ENCODE assay signal across 1 cellular context in the genomic region with DNA sequence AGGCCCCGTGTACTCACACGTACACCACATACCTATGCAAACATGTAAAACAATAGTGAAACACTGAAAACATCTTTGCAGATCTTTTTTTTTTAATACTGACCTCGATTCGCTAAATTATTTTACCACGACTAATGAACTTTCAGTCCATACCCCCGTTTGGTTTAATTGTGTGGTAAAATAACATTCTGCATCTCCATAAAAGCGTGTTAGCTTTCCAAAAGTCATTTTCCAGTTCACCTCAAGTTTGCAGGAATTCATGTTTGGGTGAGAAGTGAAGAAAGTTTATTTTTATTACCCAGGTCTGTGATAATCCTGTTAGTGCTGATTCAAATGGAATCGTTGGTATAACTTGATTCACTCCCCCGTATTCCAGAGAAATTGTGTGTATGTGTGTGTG.
TF ChIP-seq lines count a peak whose summit lies in the region.

No MANE protein-coding gene starts in this region.

TF ChIP-seq in SK-N-SH treated with all-trans-retinoic acid at 6 μM for 48 hours, 23 proteins besides CTCF, POLR2A, EP300 and RAD21 (continued from another document):
- TF ChIP-seq, protein P1, sequence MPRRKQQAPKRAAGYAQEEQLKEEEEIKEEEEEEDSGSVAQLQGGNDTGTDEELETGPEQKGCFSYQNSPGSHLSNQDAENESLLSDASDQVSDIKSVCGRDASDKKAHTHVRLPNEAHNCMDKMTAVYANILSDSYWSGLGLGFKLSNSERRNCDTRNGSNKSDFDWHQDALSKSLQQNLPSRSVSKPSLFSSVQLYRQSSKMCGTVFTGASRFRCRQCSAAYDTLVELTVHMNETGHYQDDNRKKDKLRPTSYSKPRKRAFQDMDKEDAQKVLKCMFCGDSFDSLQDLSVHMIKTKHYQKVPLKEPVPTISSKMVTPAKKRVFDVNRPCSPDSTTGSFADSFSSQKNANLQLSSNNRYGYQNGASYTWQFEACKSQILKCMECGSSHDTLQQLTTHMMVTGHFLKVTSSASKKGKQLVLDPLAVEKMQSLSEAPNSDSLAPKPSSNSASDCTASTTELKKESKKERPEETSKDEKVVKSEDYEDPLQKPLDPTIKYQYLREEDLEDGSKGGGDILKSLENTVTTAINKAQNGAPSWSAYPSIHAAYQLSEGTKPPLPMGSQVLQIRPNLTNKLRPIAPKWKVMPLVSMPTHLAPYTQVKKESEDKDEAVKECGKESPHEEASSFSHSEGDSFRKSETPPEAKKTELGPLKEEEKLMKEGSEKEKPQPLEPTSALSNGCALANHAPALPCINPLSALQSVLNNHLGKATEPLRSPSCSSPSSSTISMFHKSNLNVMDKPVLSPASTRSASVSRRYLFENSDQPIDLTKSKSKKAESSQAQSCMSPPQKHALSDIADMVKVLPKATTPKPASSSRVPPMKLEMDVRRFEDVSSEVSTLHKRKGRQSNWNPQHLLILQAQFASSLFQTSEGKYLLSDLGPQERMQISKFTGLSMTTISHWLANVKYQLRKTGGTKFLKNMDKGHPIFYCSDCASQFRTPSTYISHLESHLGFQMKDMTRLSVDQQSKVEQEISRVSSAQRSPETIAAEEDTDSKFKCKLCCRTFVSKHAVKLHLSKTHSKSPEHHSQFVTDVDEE (CRISPR knock-in tag; IDR thresholded peaks at IDR 0.05), result no peak
- TF ChIP-seq TOX (CRISPR knock-in tag; IDR thresholded peaks at IDR 0.05; ENCODE audit: borderline replicate concordance) (no peak), BACH2 (CRISPR knock-in tag; IDR thresholded peaks at IDR 0.05; ENCODE audit: borderline replicate concordance) (no peak), ZFP30 (CRISPR knock-in tag; IDR thresholded peaks at IDR 0.05) (no peak), TCF4 (CRISPR knock-in tag; IDR thresholded peaks at IDR 0.05; ENCODE audit: borderline replicate concordance) (no peak), SNAI2 (CRISPR knock-in tag; IDR thresholded peaks at IDR 0.05) (no peak)
- TF ChIP-seq, protein P2, sequence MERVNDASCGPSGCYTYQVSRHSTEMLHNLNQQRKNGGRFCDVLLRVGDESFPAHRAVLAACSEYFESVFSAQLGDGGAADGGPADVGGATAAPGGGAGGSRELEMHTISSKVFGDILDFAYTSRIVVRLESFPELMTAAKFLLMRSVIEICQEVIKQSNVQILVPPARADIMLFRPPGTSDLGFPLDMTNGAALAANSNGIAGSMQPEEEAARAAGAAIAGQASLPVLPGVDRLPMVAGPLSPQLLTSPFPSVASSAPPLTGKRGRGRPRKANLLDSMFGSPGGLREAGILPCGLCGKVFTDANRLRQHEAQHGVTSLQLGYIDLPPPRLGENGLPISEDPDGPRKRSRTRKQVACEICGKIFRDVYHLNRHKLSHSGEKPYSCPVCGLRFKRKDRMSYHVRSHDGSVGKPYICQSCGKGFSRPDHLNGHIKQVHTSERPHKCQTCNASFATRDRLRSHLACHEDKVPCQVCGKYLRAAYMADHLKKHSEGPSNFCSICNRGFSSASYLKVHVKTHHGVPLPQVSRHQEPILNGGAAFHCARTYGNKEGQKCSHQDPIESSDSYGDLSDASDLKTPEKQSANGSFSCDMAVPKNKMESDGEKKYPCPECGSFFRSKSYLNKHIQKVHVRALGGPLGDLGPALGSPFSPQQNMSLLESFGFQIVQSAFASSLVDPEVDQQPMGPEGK (CRISPR knock-in tag; IDR thresholded peaks at IDR 0.05; ENCODE audit: borderline replicate concordance), result no peak
- TF ChIP-seq, protein P3, sequence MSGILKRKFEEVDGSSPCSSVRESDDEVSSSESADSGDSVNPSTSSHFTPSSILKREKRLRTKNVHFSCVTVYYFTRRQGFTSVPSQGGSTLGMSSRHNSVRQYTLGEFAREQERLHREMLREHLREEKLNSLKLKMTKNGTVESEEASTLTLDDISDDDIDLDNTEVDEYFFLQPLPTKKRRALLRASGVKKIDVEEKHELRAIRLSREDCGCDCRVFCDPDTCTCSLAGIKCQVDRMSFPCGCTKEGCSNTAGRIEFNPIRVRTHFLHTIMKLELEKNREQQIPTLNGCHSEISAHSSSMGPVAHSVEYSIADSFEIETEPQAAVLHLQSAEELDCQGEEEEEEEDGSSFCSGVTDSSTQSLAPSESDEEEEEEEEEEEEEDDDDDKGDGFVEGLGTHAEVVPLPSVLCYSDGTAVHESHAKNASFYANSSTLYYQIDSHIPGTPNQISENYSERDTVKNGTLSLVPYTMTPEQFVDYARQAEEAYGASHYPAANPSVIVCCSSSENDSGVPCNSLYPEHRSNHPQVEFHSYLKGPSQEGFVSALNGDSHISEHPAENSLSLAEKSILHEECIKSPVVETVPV (CRISPR knock-in tag; IDR thresholded peaks at IDR 0.05), result no peak
